Comparison of ENCODE assay signal across 1 cellular context in genomic region chr3:120678331-120678845, GRCh38.
TF ChIP-seq lines count a peak whose summit lies in the region.

No MANE protein-coding gene starts in this region.

TF ChIP-seq in HepG2, 621 proteins besides CTCF, POLR2A, EP300 and RAD21 (continued from another document):
- TF ChIP-seq HMGXB3 (CRISPR knock-in tag; IDR thresholded peaks at IDR 0.05; ENCODE audit: borderline replicate concordance), result peak; percentile 44; the same call in 1 of the 2 replicates
- TF ChIP-seq BCL6 (CRISPR knock-in tag; IDR thresholded peaks at IDR 0.05), result peak; percentile 35; the same call in 1 of the 2 replicates
- TF ChIP-seq CHD2 (IDR thresholded peaks at IDR 0.05; ENCODE audit: low read depth, low read length), result no peak
- TF ChIP-seq SPEN (CRISPR knock-in tag; IDR thresholded peaks at IDR 0.05; ENCODE audit: low read depth), result peak; percentile 24; the same call in 1 of the 2 replicates
- peak; percentile 61; the same call in 1 of the 2 replicates for TF ChIP-seq ISL2 (CRISPR knock-in tag; IDR thresholded peaks at IDR 0.05)
- TF ChIP-seq, protein P1, sequence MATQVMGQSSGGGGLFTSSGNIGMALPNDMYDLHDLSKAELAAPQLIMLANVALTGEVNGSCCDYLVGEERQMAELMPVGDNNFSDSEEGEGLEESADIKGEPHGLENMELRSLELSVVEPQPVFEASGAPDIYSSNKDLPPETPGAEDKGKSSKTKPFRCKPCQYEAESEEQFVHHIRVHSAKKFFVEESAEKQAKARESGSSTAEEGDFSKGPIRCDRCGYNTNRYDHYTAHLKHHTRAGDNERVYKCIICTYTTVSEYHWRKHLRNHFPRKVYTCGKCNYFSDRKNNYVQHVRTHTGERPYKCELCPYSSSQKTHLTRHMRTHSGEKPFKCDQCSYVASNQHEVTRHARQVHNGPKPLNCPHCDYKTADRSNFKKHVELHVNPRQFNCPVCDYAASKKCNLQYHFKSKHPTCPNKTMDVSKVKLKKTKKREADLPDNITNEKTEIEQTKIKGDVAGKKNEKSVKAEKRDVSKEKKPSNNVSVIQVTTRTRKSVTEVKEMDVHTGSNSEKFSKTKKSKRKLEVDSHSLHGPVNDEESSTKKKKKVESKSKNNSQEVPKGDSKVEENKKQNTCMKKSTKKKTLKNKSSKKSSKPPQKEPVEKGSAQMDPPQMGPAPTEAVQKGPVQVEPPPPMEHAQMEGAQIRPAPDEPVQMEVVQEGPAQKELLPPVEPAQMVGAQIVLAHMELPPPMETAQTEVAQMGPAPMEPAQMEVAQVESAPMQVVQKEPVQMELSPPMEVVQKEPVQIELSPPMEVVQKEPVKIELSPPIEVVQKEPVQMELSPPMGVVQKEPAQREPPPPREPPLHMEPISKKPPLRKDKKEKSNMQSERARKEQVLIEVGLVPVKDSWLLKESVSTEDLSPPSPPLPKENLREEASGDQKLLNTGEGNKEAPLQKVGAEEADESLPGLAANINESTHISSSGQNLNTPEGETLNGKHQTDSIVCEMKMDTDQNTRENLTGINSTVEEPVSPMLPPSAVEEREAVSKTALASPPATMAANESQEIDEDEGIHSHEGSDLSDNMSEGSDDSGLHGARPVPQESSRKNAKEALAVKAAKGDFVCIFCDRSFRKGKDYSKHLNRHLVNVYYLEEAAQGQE (IDR thresholded peaks at IDR 0.05; ENCODE audit: borderline replicate concordance in 1 of 2, low read depth in 1 of 2, low read length in 2 of 2), result 0 out of 4 replicates have a peak, but pooled peaks of 1 of the 2 experiments have one; percentile 27
- TF ChIP-seq POLR2AphosphoS2 (IDR thresholded peaks at IDR 0.05; ENCODE audit: low read depth, low read length), result peak; percentile 80; the same call in 1 of the 2 replicates
